In the genomic region with DNA sequence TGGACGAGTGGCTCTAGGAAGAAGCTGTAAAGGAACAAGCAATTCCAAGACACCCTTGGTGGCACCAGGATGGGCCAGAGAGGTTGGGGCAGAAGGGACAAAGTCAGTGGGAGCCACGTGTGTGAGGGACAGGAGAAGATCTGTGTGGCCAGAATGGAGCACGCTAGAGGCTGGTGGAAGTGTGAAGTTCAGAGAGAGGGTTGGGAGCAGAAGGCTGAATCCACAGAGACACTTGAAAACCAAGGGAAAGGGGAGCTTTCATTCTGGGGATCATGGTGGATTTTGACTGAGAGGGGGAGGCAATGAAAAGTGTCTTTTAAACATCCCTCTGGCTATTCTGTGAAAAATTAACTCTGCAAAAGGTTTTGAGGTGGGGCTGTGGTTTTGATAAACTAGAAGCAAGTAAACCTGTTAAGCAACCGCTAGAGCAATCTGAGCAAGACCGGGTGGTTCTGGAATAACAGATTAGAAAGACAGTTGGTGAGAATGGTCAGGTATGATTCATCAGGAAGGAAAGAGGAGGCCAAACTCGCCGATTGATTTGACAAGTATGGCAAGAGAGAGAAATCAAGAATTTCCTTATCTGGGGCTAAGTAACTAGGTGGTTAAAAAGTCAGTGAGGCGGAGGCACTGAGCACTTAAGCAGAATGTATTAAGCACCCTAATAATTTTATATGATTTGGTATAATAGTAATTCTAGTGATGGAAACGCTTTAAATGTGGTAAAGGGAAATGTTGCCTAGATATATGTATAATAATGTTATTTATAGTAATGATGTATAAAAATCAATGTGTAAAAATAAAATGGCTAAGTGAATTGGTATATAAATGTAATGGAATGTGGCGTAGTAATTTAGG, we compare ENCODE assay signal across 18 cellular contexts.
DNase-seq lines count a peak whose midpoint lies in the region; ATAC-seq and TF ChIP-seq lines count a peak whose summit lies in the region.
"Had no signal": no experiment of that assay in that cellular context is flagged by ENCODE, and none has a peak within 500 bp of the region (broad histone marks: within the 10 kb centered on the region; RNA-seq: fewer than 3 reads in every experiment).

No MANE protein-coding gene starts in this region.

- H3K36me3 Mint-ChIP-seq in progenitor cell of endocrine pancreas (ENCODE audit: insufficient read depth) (no peaks in the 10 kb centered on the region), H9 (ENCODE audit: insufficient read depth in 1 of 3, low read depth in 3 of 3) (no peaks in the 10 kb centered on the region)
- H3K36me3 Mint-ChIP-seq: activated naive CD4-positive, alpha-beta T cell treated with anti-CD3 and anti-CD28 coated beads, Interleukin-2, amount 50 U/mL, for 72 hours had no signal

- H3K18ac ChIP-seq in H9 (ENCODE audit: insufficient read length, low read depth, low read length): no peak overlapping the region

- H3K23ac ChIP-seq in H9 (ENCODE audit: insufficient read length, low read depth, low read length): no peak overlapping the region

- H2AK5ac ChIP-seq in H9 (ENCODE audit: insufficient read length, low read length): no peak overlapping the region

- intact Hi-C loops in left colon (cut with DNase I, micrococcal nuclease): no loop called here

- H4K5ac ChIP-seq in H9 (ENCODE audit: insufficient read length, low read depth, low read length): no peak overlapping the region

- DNase-seq in OCI-M2 (lab: John Stamatoyannopoulos, UW; ENCODE audit: unreplicated experiment) (peak; percentile 56), epithelial cell of prostate (ENCODE audit: low read depth, low spot score) (peak; percentile 10), progenitor cell of endocrine pancreas (ENCODE audit: low spot score, unreplicated experiment) (no peak), H9 (no peak), left colon (no peak), NCI-H526 treated with DMSO at 0.1 percent for 48 hours (lab: John Stamatoyannopoulos, UW) (no peak)
- DNase-seq: activated CD4-positive, alpha-beta T cell treated with anti-CD3 and anti-CD28 coated beads for 4 hours; caudate nucleus; hypothalamus; NCI-H146; NCI-H510A treated with DMSO at 0.1 percent for 48 hours; right cardiac atrium; thyroid gland had no signal

- H4K20me1 ChIP-seq in H9 (ENCODE audit: control insufficient read depth, insufficient read depth, insufficient read length): no peaks in the 10 kb centered on the region
- H4K20me1 ChIP-seq: BLaER1 treated with 17β-estradiol and CSF1 and Interleukin-3, amounts not matched to agents 10 nM and 100 nM had no signal

- no peaks in the 10 kb centered on the region for H3K79me1 ChIP-seq in H9 (ENCODE audit: insufficient read depth, low read depth, low read length, poor library complexity, severe bottlenecking)

- H3K4me1 Mint-ChIP-seq in progenitor cell of endocrine pancreas (ENCODE audit: low read depth): peaks cover 7% of the 10 kb centered on the region
- H3K4me1 Mint-ChIP-seq in H9: no peaks in the 10 kb centered on the region
- H3K4me1 Mint-ChIP-seq: nephron had no signal

- no peak overlapping the region for H3K4me3 Mint-ChIP-seq in progenitor cell of endocrine pancreas (ENCODE audit: low read depth)
- no peak overlapping the region for H3K4me3 Mint-ChIP-seq in H9
- H3K4me3 Mint-ChIP-seq: nephron had no signal

- no peaks in the 10 kb centered on the region for H3K23me2 ChIP-seq in H9 (ENCODE audit: insufficient read length, low read depth, low read length, poor library complexity, severe bottlenecking)

- no peak overlapping the region for H3K14ac ChIP-seq in H9 (ENCODE audit: insufficient read depth, low read length)

- H3K27me3 ChIP-seq in H9 (ENCODE audit: insufficient read depth, low read length): no peaks in the 10 kb centered on the region
- H3K27me3 ChIP-seq: BLaER1 treated with 17β-estradiol and CSF1 and Interleukin-3, amounts not matched to agents 10 nM and 100 nM; thyroid gland had no signal

- no peak overlapping the region for H3K27ac ChIP-seq in epithelial cell of prostate
- H3K27ac ChIP-seq in H9 (ENCODE audit: insufficient read length, low read depth, low read length): no peak overlapping the region
- H3K27ac ChIP-seq: BLaER1 treated with 17β-estradiol and CSF1 and Interleukin-3, amounts not matched to agents 10 nM and 100 nM; thyroid gland had no signal

- no peak overlapping the region for H3K4me2 ChIP-seq in H9 (ENCODE audit: insufficient read depth, insufficient read length, low read length)
- H3K4me2 ChIP-seq: BLaER1 treated with 17β-estradiol and CSF1 and Interleukin-3, amounts not matched to agents 10 nM and 100 nM had no signal

- no peaks in the 10 kb centered on the region for H3K4me1 ChIP-seq in H9 (ENCODE audit: insufficient read depth, low read length)
- H3K4me1 ChIP-seq: BLaER1 treated with 17β-estradiol and CSF1 and Interleukin-3, amounts not matched to agents 10 nM and 100 nM; thyroid gland had no signal

- H2AFZ ChIP-seq in H9 (ENCODE audit: low read length): no peak overlapping the region

- H4K91ac ChIP-seq in H9 (ENCODE audit: insufficient read length, low read depth, low read length): no peak overlapping the region

- H2BK15ac ChIP-seq in H9 (ENCODE audit: low read depth, low read length): no peak overlapping the region

- H2BK12ac ChIP-seq in H9 (ENCODE audit: insufficient read length, low read depth, low read length): no peak overlapping the region

- no peak overlapping the region for H4K8ac ChIP-seq in H9 (replicated peaks; ENCODE audit: insufficient read length, low read depth, low read length)

- H2BK20ac ChIP-seq in H9 (ENCODE audit: low read depth, low read length, poor library complexity, severe bottlenecking): no peak overlapping the region

- H3K27me3 Mint-ChIP-seq in progenitor cell of endocrine pancreas (no peaks in the 10 kb centered on the region), H9 (ENCODE audit: low read depth) (no peaks in the 10 kb centered on the region)

- H3K4ac ChIP-seq in H9 (ENCODE audit: low read depth, low read length): no peak overlapping the region

- 100% methylated on average over 2 of the region's 10 CpGs for WGBS in H9 (ENCODE audit: extremely low coverage, insufficient read length, low lambda C conversion rate)

- no peak overlapping the region for H3K56ac ChIP-seq in H9 (ENCODE audit: insufficient read length, low read depth, low read length)

- H3K27ac Mint-ChIP-seq in progenitor cell of endocrine pancreas: peak overlapping the region; percentile 2
- H3K27ac Mint-ChIP-seq in H9: peak overlapping the region in 1 of 3 experiments; percentile 2; a peak in 2 of 7 replicates
- H3K27ac Mint-ChIP-seq: activated naive CD4-positive, alpha-beta T cell treated with anti-CD3 and anti-CD28 coated beads, Interleukin-2, amount 50 U/mL, for 72 hours had no signal

- no peak overlapping the region for H2BK5ac ChIP-seq in H9 (ENCODE audit: insufficient read length, low read length)

- H3K79me2 ChIP-seq in H9 (ENCODE audit: insufficient read depth, low read length): no peaks in the 10 kb centered on the region

- H3K9me3 Mint-ChIP-seq in progenitor cell of endocrine pancreas (ENCODE audit: low read depth): no peaks in the 10 kb centered on the region
- H3K9me3 Mint-ChIP-seq in H9: no peaks in the 10 kb centered on the region
- H3K9me3 Mint-ChIP-seq: activated naive CD4-positive, alpha-beta T cell treated with anti-CD3 and anti-CD28 coated beads, Interleukin-2, amount 50 U/mL, for 72 hours; nephron had no signal

- no peaks in the 10 kb centered on the region for H3K9me3 ChIP-seq in H9 (ENCODE audit: control insufficient read depth, low read depth, low read length)
- H3K9me3 ChIP-seq: BLaER1 treated with 17β-estradiol and CSF1 and Interleukin-3, amounts not matched to agents 10 nM and 100 nM; thyroid gland had no signal

- H3T11ph ChIP-seq in H9 (ENCODE audit: low read length): no peak overlapping the region

- no peak overlapping the region for H2BK120ac ChIP-seq in H9 (ENCODE audit: low read depth, low read length, poor library complexity, severe bottlenecking)

- no peak overlapping the region for H3K9ac ChIP-seq in H9 (ENCODE audit: extremely low read depth, insufficient read length, low read length)
- H3K9ac ChIP-seq: BLaER1 treated with 17β-estradiol and CSF1 and Interleukin-3, amounts not matched to agents 10 nM and 100 nM had no signal

- no peak for TF ChIP-seq CTCF in progenitor cell of endocrine pancreas (IDR thresholded peaks at IDR 0.05; ENCODE audit: unreplicated experiment)
- no peak for TF ChIP-seq CTCF in H9 (conservative IDR thresholded peaks at IDR 0.05)

- peak; percentile 46 for ATAC-seq in HG03571 (IDR thresholded peaks at IDR 0.05; ENCODE audit: unreplicated experiment)
- ATAC-seq in left colon: no peak
- ATAC-seq in GM21526 (IDR thresholded peaks at IDR 0.05; ENCODE audit: low FRiP score, unreplicated experiment): no peak
- ATAC-seq: activated naive CD4-positive, alpha-beta T cell treated with anti-CD3 and anti-CD28 coated beads, Interleukin-2, amount 50 U/mL, for 72 hours; right cardiac atrium had no signal

Comparison
In these comparisons a context has a peak if more than half of its experiments do, and no peak if none do; other contexts are left out.
1. DNase-seq: peak in OCI-M2 (single experiment) and epithelial cell of prostate (single experiment); none in progenitor cell of endocrine pancreas (single experiment), H9 (single experiment), left colon (0 of 2) and NCI-H526 treated with DMSO at 0.1 percent for 48 hours (single experiment).